ENCODE assay signal across 8 cellular contexts in the genomic region with DNA sequence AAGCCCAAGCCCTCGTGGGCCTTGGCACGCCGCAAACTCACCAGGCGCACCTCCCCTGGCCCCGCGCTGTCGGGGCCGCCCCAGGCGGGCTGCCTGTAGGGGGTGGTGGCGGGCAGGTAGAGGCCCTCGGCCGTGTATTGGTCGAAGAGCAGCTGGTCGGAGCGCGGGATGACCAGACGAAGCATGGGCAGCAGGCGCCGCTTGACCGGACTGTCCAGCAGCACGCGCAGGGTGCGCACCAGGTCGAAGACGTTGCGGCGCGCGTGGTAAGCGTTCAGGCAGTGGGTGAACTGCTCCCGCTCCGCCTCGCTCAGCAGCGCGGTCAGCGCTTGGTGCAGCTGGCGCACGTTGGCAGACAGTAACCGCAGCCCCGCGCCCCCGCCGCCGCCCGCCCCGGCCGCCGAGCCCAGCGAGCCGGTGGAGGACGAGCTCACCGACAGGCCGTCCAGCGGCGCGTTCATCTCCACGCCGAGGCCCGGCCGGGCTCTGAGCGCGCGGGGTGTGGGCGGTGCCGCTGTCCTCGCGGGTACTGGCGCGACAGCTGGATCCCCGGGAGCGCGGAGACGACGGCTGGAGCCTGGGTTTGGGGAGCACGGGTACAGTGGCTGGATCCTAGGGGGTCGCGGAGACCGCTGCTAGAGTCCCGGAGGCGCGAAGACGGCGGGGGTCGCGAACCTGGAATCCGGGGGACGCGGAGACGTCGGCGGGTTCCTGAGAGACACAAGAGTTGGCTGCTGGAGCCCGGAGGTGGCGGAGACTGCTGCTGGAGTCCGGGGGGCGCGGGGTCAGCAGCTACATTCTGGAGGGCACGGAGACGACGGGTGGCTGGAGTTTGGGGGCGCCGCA. TPM values are rescaled to one million over a fixed set of nuclear protein-coding genes. Genes with fewer than 3 reads are reported as not detected.
DNase-seq lines count a peak whose midpoint lies in the region; ATAC-seq and TF ChIP-seq lines count a peak whose summit lies in the region.

No MANE protein-coding gene starts in this region.

- no peaks in the 10 kb centered on the region for H3K36me3 ChIP-seq in liver (ENCODE audit: control insufficient read depth in 4 of 4, insufficient read depth in 3 of 4, low read depth in 1 of 4, low read length in 3 of 4)

- H3K27ac Mint-ChIP-seq in dendritic cell treated with granulocyte-macrophage colony-stimulating factor and Interleukin-4, amounts not matched to agents 40 ng/mL and 50 ng/mL, for 4 days, result peak overlapping the region; percentile 72

- H3K4me1 ChIP-seq in liver (ENCODE audit: control insufficient read depth in 4 of 4, insufficient read depth in 4 of 4, low read length in 3 of 4), result peaks cover 3 to 12% (median 5%) of the 10 kb centered on the region in 4 donors

- intact Hi-C loops in dendritic cell treated with granulocyte-macrophage colony-stimulating factor and Interleukin-4, amounts not matched to agents 40 ng/mL and 50 ng/mL, for 4 days (cut with micrococcal nuclease), result loop anchor here (10.0 kb wide), 1 partner anchor 50 kb away; no protein-coding TSS in a partner anchor

- no peak for ATAC-seq in HG03175 (IDR thresholded peaks at IDR 0.05; ENCODE audit: unreplicated experiment)

- no peak overlapping the region for H3K27ac ChIP-seq in liver (ENCODE audit: low read depth in 1 of 2, low read length in 2 of 2)

- TF ChIP-seq RAD21 in liver (IDR thresholded peaks at IDR 0.05), result no peak

- H3K9ac ChIP-seq in liver (ENCODE audit: low read depth in 1 of 2, low read length in 2 of 2), result peak overlapping the region in 1 of 2 donors; percentile 39

- H3K9me3 Mint-ChIP-seq in dendritic cell treated with granulocyte-macrophage colony-stimulating factor and Interleukin-4, amounts not matched to agents 40 ng/mL and 50 ng/mL, for 4 days, result no peaks in the 10 kb centered on the region

- H3K4me3 Mint-ChIP-seq in dendritic cell treated with granulocyte-macrophage colony-stimulating factor and Interleukin-4, amounts not matched to agents 40 ng/mL and 50 ng/mL, for 4 days, result peak overlapping the region; percentile 83

- no peaks in the 10 kb centered on the region for H3K27me3 ChIP-seq in liver (ENCODE audit: control insufficient read depth in 4 of 4, insufficient read depth in 4 of 4, low read length in 3 of 4)

- peaks cover 76% of the 10 kb centered on the region for H3K27me3 Mint-ChIP-seq in dendritic cell treated with granulocyte-macrophage colony-stimulating factor and Interleukin-4, amounts not matched to agents 40 ng/mL and 50 ng/mL, for 4 days

- WGBS in liver, result 23% methylated on average over 101 of the region's 101 CpGs

- peak overlapping the region in 2 of 3 donors; percentile 55 to 73 for H3K4me3 ChIP-seq in liver (ENCODE audit: low read depth in 1 of 3, low read length in 3 of 3)

- DNase-seq in Ammon's horn (ENCODE audit: low spot score), result peak; percentile 61
- DNase-seq in HK-2 (ENCODE audit: unreplicated experiment), result peak; percentile 55
- DNase-seq in activated CD4-positive, CD25-positive, alpha-beta regulatory T cell treated with anti-CD3 and anti-CD28 coated beads, Interleukin-2, amount 50 U/mL, for 72 hours, result peak; percentile 60
- DNase-seq in stimulated activated CD4-positive, alpha-beta T cell treated with anti-CD3 and anti-CD28 coated beads, Interleukin-4, amount 100 ng/mL, for 4 hours, result peak; percentile 23 to 35
- no peak for DNase-seq in NCI-H1436 (lab: John Stamatoyannopoulos, UW)

- H3K4me1 Mint-ChIP-seq in dendritic cell treated with granulocyte-macrophage colony-stimulating factor and Interleukin-4, amounts not matched to agents 40 ng/mL and 50 ng/mL, for 4 days (ENCODE audit: low read depth), result peaks cover 6% of the 10 kb centered on the region

- no peak for TF ChIP-seq CTCF in liver (IDR thresholded peaks at IDR 0.05; ENCODE audit: low read depth, low read length, missing input control)

- H3K36me3 Mint-ChIP-seq in dendritic cell treated with granulocyte-macrophage colony-stimulating factor and Interleukin-4, amounts not matched to agents 40 ng/mL and 50 ng/mL, for 4 days (ENCODE audit: low read depth), result no peaks in the 10 kb centered on the region

- H3K9me3 ChIP-seq in liver (ENCODE audit: control insufficient read depth in 4 of 4, low read length in 3 of 4), result no peaks in the 10 kb centered on the region

TF ChIP-seq in liver, 16 proteins besides CTCF, POLR2A, EP300 and RAD21:
- TF ChIP-seq FOXA1 (IDR thresholded peaks at IDR 0.05), result no peak
- TF ChIP-seq EGR1 (IDR thresholded peaks at IDR 0.05; ENCODE audit: low read depth in 2 of 2), result no peak
- no peak for TF ChIP-seq NR2F2 (IDR thresholded peaks at IDR 0.05)
- TF ChIP-seq, protein P1, sequence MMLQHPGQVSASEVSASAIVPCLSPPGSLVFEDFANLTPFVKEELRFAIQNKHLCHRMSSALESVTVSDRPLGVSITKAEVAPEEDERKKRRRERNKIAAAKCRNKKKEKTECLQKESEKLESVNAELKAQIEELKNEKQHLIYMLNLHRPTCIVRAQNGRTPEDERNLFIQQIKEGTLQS (IDR thresholded peaks at IDR 0.05), result no peak
- TF ChIP-seq FOXA2 (IDR thresholded peaks at IDR 0.05), result no peak
- TF ChIP-seq RXRA (IDR thresholded peaks at IDR 0.05), result no peak
- TF ChIP-seq JUND (IDR thresholded peaks at IDR 0.05), result no peak
- no peak for TF ChIP-seq TAF1 (conservative IDR thresholded peaks at IDR 0.05)
- TF ChIP-seq YY1 (IDR thresholded peaks at IDR 0.05), result no peak
- TF ChIP-seq, protein P2, sequence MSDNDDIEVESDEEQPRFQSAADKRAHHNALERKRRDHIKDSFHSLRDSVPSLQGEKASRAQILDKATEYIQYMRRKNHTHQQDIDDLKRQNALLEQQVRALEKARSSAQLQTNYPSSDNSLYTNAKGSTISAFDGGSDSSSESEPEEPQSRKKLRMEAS (IDR thresholded peaks at IDR 0.05), result no peak
- no peak for TF ChIP-seq SP1 (IDR thresholded peaks at IDR 0.05)
- TF ChIP-seq ZBTB33 (IDR thresholded peaks at IDR 0.05), result no peak
- no peak for TF ChIP-seq HNF4A (conservative IDR thresholded peaks at IDR 0.05)
- TF ChIP-seq HNF4G (IDR thresholded peaks at IDR 0.05), result no peak
- TF ChIP-seq, protein P3, sequence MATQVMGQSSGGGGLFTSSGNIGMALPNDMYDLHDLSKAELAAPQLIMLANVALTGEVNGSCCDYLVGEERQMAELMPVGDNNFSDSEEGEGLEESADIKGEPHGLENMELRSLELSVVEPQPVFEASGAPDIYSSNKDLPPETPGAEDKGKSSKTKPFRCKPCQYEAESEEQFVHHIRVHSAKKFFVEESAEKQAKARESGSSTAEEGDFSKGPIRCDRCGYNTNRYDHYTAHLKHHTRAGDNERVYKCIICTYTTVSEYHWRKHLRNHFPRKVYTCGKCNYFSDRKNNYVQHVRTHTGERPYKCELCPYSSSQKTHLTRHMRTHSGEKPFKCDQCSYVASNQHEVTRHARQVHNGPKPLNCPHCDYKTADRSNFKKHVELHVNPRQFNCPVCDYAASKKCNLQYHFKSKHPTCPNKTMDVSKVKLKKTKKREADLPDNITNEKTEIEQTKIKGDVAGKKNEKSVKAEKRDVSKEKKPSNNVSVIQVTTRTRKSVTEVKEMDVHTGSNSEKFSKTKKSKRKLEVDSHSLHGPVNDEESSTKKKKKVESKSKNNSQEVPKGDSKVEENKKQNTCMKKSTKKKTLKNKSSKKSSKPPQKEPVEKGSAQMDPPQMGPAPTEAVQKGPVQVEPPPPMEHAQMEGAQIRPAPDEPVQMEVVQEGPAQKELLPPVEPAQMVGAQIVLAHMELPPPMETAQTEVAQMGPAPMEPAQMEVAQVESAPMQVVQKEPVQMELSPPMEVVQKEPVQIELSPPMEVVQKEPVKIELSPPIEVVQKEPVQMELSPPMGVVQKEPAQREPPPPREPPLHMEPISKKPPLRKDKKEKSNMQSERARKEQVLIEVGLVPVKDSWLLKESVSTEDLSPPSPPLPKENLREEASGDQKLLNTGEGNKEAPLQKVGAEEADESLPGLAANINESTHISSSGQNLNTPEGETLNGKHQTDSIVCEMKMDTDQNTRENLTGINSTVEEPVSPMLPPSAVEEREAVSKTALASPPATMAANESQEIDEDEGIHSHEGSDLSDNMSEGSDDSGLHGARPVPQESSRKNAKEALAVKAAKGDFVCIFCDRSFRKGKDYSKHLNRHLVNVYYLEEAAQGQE (IDR thresholded peaks at IDR 0.05), result no peak
- no peak for TF ChIP-seq GABPA (IDR thresholded peaks at IDR 0.05 in 1 of 2, conservative IDR thresholded peaks at IDR 0.05 in 1 of 2)

RNA-seq across cellular contexts. Expression of gene WHRN, which starts 0.7 kb away (rescaled TPM):
- 1 to 10 TPM in 1 of 2 donors, under 1 TPM in 1; 0.42 to 1.9 TPM for total RNA-seq in liver
- 1 to 10 TPM in 1 of 2 donors, under 1 TPM in 1; 0.67 to 1.1 TPM for polyA plus RNA-seq in liver
